In genomic region chr10:119755446-119755845, GRCh38 we compare ENCODE assay signal across 19 cellular contexts. TPM values are rescaled to one million over a fixed set of nuclear protein-coding genes. Genes with fewer than 3 reads are reported as not detected.
DNase-seq lines count a peak whose midpoint lies in the region; ATAC-seq and TF ChIP-seq lines count a peak whose summit lies in the region.
"Had no signal": no experiment of that assay in that cellular context is flagged by ENCODE, and none has a peak within 500 bp of the region (broad histone marks: within the 10 kb centered on the region; RNA-seq: fewer than 3 reads in every experiment).

No MANE protein-coding gene starts in this region.

- 46% methylated on average over 5 of the region's 5 CpGs for WGBS in aorta, 2 donors

- H3K27ac Mint-ChIP-seq in osteocyte (ENCODE audit: unreplicated experiment) = peak overlapping the region; percentile 15

- TF ChIP-seq CTCF in AG10803 (conservative IDR thresholded peaks at IDR 0.05; ENCODE audit: low read length) = no peak
- TF ChIP-seq CTCF in choroid plexus epithelial cell (conservative IDR thresholded peaks at IDR 0.05; ENCODE audit: low read depth, low read length) = no peak
- TF ChIP-seq CTCF in osteocyte (IDR thresholded peaks at IDR 0.05) = no peak

- H3K27ac ChIP-seq in SJSA1 = peak overlapping the region; percentile 31
- H3K27ac ChIP-seq in aorta (ENCODE audit: low read depth in 1 of 2, low read length in 2 of 2) = peak overlapping the region in 1 of 2 donors; percentile 40
- H3K27ac ChIP-seq: HL-60, KMS-11 had no signal

- peaks cover 6% of the 10 kb centered on the region; the same call in 1 of the 2 replicates for H3K36me3 ChIP-seq in SJSA1
- H3K36me3 ChIP-seq in aorta (ENCODE audit: control insufficient read depth in 1 of 2, insufficient read depth in 2 of 2, low read length in 1 of 2) = no peaks in the 10 kb centered on the region
- H3K36me3 ChIP-seq: MG63, Peyer's patch had no signal

- DNase-seq in AG10803 (ENCODE audit: low read depth) (peak; percentile 63), SJSA1 (ENCODE audit: low read depth in 1 of 2, low spot score in 2 of 2) (no peak), choroid plexus epithelial cell (ENCODE audit: low read depth) (peak; percentile 86), osteocyte (ENCODE audit: extremely low spot score, unreplicated experiment) (no peak), SK-N-DZ (ENCODE audit: low spot score) (no peak), aorta (no peak)
- DNase-seq in NK-92 treated with Interleukin-12 subunit alpha and Interleukin-12 subunit beta, amount 100 ng/mL, for 24 hours (lab: John Stamatoyannopoulos, UW) = no peak
- DNase-seq: AML-193, Caco-2, DMS53, MG63, NCI-H1092 treated with DMSO at 0.1 percent for 48 hours, NCI-H1694 treated with DMSO at 0.1 percent for 48 hours, NCI-H345, Peyer's patch, SHP77 had no signal

- no peaks in the 10 kb centered on the region for H3K27me3 Mint-ChIP-seq in osteocyte (ENCODE audit: unreplicated experiment)

- H3K27me3 ChIP-seq in SJSA1 (replicated peaks) = no peaks in the 10 kb centered on the region
- H3K27me3 ChIP-seq in aorta (ENCODE audit: control insufficient read depth in 1 of 2, insufficient read depth in 2 of 2, low read length in 1 of 2) = no peaks in the 10 kb centered on the region
- H3K27me3 ChIP-seq: MG63, Peyer's patch had no signal

- no peaks in the 10 kb centered on the region for H3K36me3 Mint-ChIP-seq in osteocyte (ENCODE audit: unreplicated experiment)

- H3K9me3 Mint-ChIP-seq in osteocyte (ENCODE audit: unreplicated experiment) = no peaks in the 10 kb centered on the region

- intact Hi-C loops in aorta (cut with DNase I) = no loop called here

- H3K4me3 ChIP-seq in AG10803 (ENCODE audit: low read length) (no peak overlapping the region), SJSA1 (no peak overlapping the region), choroid plexus epithelial cell (ENCODE audit: low read depth, low read length) (no peak overlapping the region), aorta (ENCODE audit: low read length in 2 of 2) (no peak overlapping the region)
- H3K4me3 ChIP-seq: MG63, Peyer's patch had no signal

- no peak overlapping the region for H3K4me3 Mint-ChIP-seq in osteocyte (ENCODE audit: unreplicated experiment)

- peaks cover 36% of the 10 kb centered on the region for H3K4me1 Mint-ChIP-seq in osteocyte (ENCODE audit: unreplicated experiment)

- ATAC-seq in GM21737 (IDR thresholded peaks at IDR 0.05; ENCODE audit: unreplicated experiment) (no peak), aorta (ENCODE audit: low FRiP score) (no peak)

- H3K4me1 ChIP-seq in SJSA1 (replicated peaks) (peaks cover 61% of the 10 kb centered on the region), aorta (ENCODE audit: control insufficient read depth in 1 of 2, insufficient read depth in 2 of 2, low read length in 2 of 2) (no peaks in the 10 kb centered on the region)
- H3K4me1 ChIP-seq: Peyer's patch had no signal

- H3K9me3 ChIP-seq in SJSA1 (replicated peaks) (no peaks in the 10 kb centered on the region), aorta (ENCODE audit: control insufficient read depth, low read length) (no peaks in the 10 kb centered on the region)
- H3K9me3 ChIP-seq: Caco-2, MG63, Peyer's patch had no signal

RNA-seq across cellular contexts. Expression of gene INPP5F, which starts 29.6 kb away (rescaled TPM):
- total RNA-seq in SJSA1 (2014; rRNA removed; shearing (Covaris generic)) = 39.9 and 46.3 TPM in 2 replicates
- total RNA-seq in osteocyte = 36.8 and 38.6 TPM in 2 replicates
- 24.1 and 26.1 TPM in 2 replicates for polyA plus RNA-seq in SK-N-DZ (2014; cell fraction: cytosol; rRNA removed)
- 25.5 and 30.2 TPM in 2 replicates for polyA plus RNA-seq in SK-N-DZ (2014; cell fraction: nucleus; rRNA removed)
- 10 to 100 TPM; 23.1 to 23.9 TPM for total RNA-seq in aorta
- 10 to 100 TPM in 1 of 2 donors, 1 to 10 TPM in 1; 6.9 to 13.4 TPM for polyA plus RNA-seq in aorta

Comparison
In these comparisons a context has a peak if more than half of its experiments do, and no peak if none do; other contexts are left out.
1. DNase-seq: peak in AG10803 (single experiment) and choroid plexus epithelial cell (single experiment); none in SJSA1 (0 of 2), osteocyte (single experiment), NK-92 treated with Interleukin-12 subunit alpha and Interleukin-12 subunit beta, amount 100 ng/mL, for 24 hours (single experiment), SK-N-DZ (single experiment) and aorta (0 of 2).